In genomic region chr4:184419976-184420375, GRCh38 we compare ENCODE assay signal across 1 cellular context.
TF ChIP-seq lines count a peak whose summit lies in the region.

No MANE protein-coding gene starts in this region.

TF ChIP-seq in WTC11, 78 proteins besides CTCF, POLR2A, EP300 and RAD21 (continued from another document):
- TF ChIP-seq STAT6 (CRISPR knock-in tag; conservative IDR thresholded peaks at IDR 0.05; ENCODE audit: low read depth) (no peak), GTF2I (CRISPR knock-in tag; conservative IDR thresholded peaks at IDR 0.05) (no peak), IRF1 (CRISPR knock-in tag; IDR thresholded peaks at IDR 0.05) (no peak), ZNF532 (CRISPR knock-in tag; IDR thresholded peaks at IDR 0.05; ENCODE audit: borderline replicate concordance) (no peak)
TF ChIP-seq in WTC11: peak in this region for 0.
